In the genomic region with DNA sequence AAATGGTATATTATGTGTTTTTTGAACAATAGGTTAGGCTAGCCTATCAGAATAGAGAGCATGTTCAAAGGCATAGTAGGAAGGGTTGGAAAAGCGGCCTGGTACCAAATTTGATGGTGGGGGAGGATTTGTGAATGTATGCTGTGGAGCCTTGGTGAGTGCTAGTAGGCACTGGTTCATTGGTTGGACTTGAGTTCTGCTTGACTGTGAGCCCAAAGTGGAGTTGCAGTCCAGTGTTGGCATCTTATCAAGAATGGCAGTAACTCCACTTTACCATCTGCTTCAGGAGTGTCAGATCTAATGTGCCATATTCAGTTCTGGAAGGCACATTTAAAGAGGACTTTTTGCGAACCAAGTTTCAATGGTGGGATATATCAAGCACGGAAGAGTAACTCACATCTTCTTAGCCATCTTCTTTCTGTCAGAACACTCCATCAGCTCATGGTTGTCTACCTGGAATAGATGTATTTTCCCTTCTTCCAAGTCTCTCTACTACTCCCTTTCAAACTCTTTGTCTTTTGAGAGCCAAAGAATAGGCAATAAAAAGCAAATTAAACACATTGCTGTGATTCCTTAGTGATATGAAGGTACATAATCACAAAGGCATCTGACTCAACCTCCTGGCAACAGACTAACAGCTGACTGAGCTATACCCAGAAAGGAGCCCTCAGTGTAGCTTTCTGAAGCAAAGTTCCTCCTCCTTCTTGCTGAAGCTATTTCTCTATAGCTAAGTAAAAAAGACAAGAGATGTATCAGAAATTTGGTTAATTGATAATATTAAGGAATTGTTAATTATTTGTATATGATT, we compare ENCODE assay signal across 11 cellular contexts. TPM values are rescaled to one million over a fixed set of nuclear protein-coding genes. Genes with fewer than 3 reads are reported as not detected.
DNase-seq lines count a peak whose midpoint lies in the region; ATAC-seq and TF ChIP-seq lines count a peak whose summit lies in the region.
"Had no signal": no experiment of that assay in that cellular context is flagged by ENCODE, and none has a peak within 500 bp of the region (broad histone marks: within the 10 kb centered on the region; RNA-seq: fewer than 3 reads in every experiment).

No MANE protein-coding gene starts in this region.

- peaks cover 17 to 32% of the 10 kb centered on the region in 2 experiments for H3K4me1 ChIP-seq in SK-N-SH (ENCODE audit: control insufficient read depth in 1 of 2, insufficient read depth in 2 of 2, low read depth in 1 of 2, low read length in 1 of 2)
- H3K4me1 ChIP-seq in upper lobe of left lung: peaks cover 15 to 38% (median 31%) of the 10 kb centered on the region in 4 donors

- peaks cover 87% of the 10 kb centered on the region for H3K4me1 Mint-ChIP-seq in activated T-cell treated with anti-CD3 and anti-CD28 coated beads, Interleukin-2, amount 50 U/mL, for 24 hours (ENCODE audit: low read depth)
- peaks cover 16 to 22% of the 10 kb centered on the region in 2 donors for H3K4me1 Mint-ChIP-seq in natural killer cell treated with Interleukin-12 subunit alpha and Interleukin-12 subunit beta and Interleukin-15 and Interleukin-18, amount 100 ng/mL, for 72 hours (ENCODE audit: low read depth in 2 of 2)

- 96% methylated on average over 3 of the region's 3 CpGs for WGBS in SK-N-SH (ENCODE audit: low lambda C conversion rate)
- WGBS in upper lobe of left lung, 2 donors: 94 to 97% methylated on average over 3 of the region's 3 CpGs

- H3K9me2 ChIP-seq in SK-N-SH: no peaks in the 10 kb centered on the region; the same call in 1 of the 2 replicates

- H3K27me3 ChIP-seq in SK-N-SH (ENCODE audit: insufficient read depth) (no peaks in the 10 kb centered on the region), upper lobe of left lung (no peaks in the 10 kb centered on the region)
- H3K27me3 ChIP-seq: right lobe of liver had no signal

- H3K4me2 ChIP-seq in SK-N-SH: peak overlapping the region; percentile 42

- TF ChIP-seq POLR2A in erythroblast (IDR thresholded peaks at IDR 0.05; ENCODE audit: low read length): no peak
- no peak for TF ChIP-seq POLR2A in upper lobe of left lung (IDR thresholded peaks at IDR 0.05)

- TF ChIP-seq EP300 in SK-N-SH (IDR thresholded peaks at IDR 0.05; ENCODE audit: borderline replicate concordance in 1 of 2, low read depth in 1 of 2, low read length in 1 of 2) (no peak), upper lobe of left lung (IDR thresholded peaks at IDR 0.05) (no peak)

- no peak overlapping the region for H3K9ac ChIP-seq in SK-N-SH

- H4K20me1 ChIP-seq in SK-N-SH (ENCODE audit: insufficient read depth): no peaks in the 10 kb centered on the region; the same call in 1 of the 2 replicates

- TF ChIP-seq CTCF in SK-N-SH (IDR thresholded peaks at IDR 0.05) (no peak), upper lobe of left lung (IDR thresholded peaks at IDR 0.05) (no peak)

- H3K27me3 Mint-ChIP-seq in activated T-cell treated with anti-CD3 and anti-CD28 coated beads, Interleukin-2, amount 50 U/mL, for 24 hours: no peaks in the 10 kb centered on the region
- no peaks in the 10 kb centered on the region for H3K27me3 Mint-ChIP-seq in natural killer cell treated with Interleukin-12 subunit alpha and Interleukin-12 subunit beta and Interleukin-15 and Interleukin-18, amount 100 ng/mL, for 72 hours
- H3K27me3 Mint-ChIP-seq: effector memory CD8-positive, alpha-beta T cell had no signal

- peak overlapping the region; percentile 99 for H3K27ac Mint-ChIP-seq in activated T-cell treated with anti-CD3 and anti-CD28 coated beads, Interleukin-2, amount 50 U/mL, for 24 hours
- peak overlapping the region in 1 of 2 donors; percentile 0 for H3K27ac Mint-ChIP-seq in natural killer cell treated with Interleukin-12 subunit alpha and Interleukin-12 subunit beta and Interleukin-15 and Interleukin-18, amount 100 ng/mL, for 72 hours
- H3K27ac Mint-ChIP-seq: effector memory CD8-positive, alpha-beta T cell had no signal

- H3K36me3 Mint-ChIP-seq in activated T-cell treated with anti-CD3 and anti-CD28 coated beads, Interleukin-2, amount 50 U/mL, for 24 hours (ENCODE audit: low read depth): peaks cover 85% of the 10 kb centered on the region
- no peaks in the 10 kb centered on the region for H3K36me3 Mint-ChIP-seq in natural killer cell treated with Interleukin-12 subunit alpha and Interleukin-12 subunit beta and Interleukin-15 and Interleukin-18, amount 100 ng/mL, for 72 hours

- H3K9me3 ChIP-seq in SK-N-SH (no peaks in the 10 kb centered on the region), upper lobe of left lung (no peaks in the 10 kb centered on the region)
- H3K9me3 ChIP-seq: right lobe of liver had no signal

- H3K4me3 ChIP-seq in SK-N-SH (ENCODE audit: low read depth in 2 of 2, low read length in 1 of 2): no peak overlapping the region
- H3K4me3 ChIP-seq in upper lobe of left lung: no peak overlapping the region
- H3K4me3 ChIP-seq: right lobe of liver had no signal

- peak overlapping the region; percentile 53 to 75; a peak in 3 of 4 replicates for H3K27ac ChIP-seq in SK-N-SH (ENCODE audit: low read depth in 2 of 2, low read length in 1 of 2)
- no peak overlapping the region for H3K27ac ChIP-seq in upper lobe of left lung
- H3K27ac ChIP-seq: right lobe of liver had no signal

- H2AFZ ChIP-seq in SK-N-SH (ENCODE audit: low read depth): no peak overlapping the region

- H3K4me3 Mint-ChIP-seq in activated T-cell treated with anti-CD3 and anti-CD28 coated beads, Interleukin-2, amount 50 U/mL, for 24 hours: peak overlapping the region; percentile 60
- H3K4me3 Mint-ChIP-seq in natural killer cell treated with Interleukin-12 subunit alpha and Interleukin-12 subunit beta and Interleukin-15 and Interleukin-18, amount 100 ng/mL, for 72 hours: no peak overlapping the region
- H3K4me3 Mint-ChIP-seq: effector memory CD8-positive, alpha-beta T cell had no signal

- H3F3A ChIP-seq in SK-N-SH (replicated peaks; ENCODE audit: insufficient read depth): peaks cover 20% of the 10 kb centered on the region

- no peaks in the 10 kb centered on the region for H3K36me3 ChIP-seq in SK-N-SH (replicated peaks in 1 of 2; ENCODE audit: control insufficient read depth in 1 of 2, insufficient read depth in 2 of 2, low read length in 1 of 2)
- H3K36me3 ChIP-seq in upper lobe of left lung: no peaks in the 10 kb centered on the region
- H3K36me3 ChIP-seq: right lobe of liver had no signal

- CTCF ChIA-PET in SK-N-SH (lab: Yijun Ruan, JAX): no interaction called here

- POLR2A ChIA-PET in SK-N-SH (lab: Yijun Ruan, JAX): interaction anchor here (0.6 kb wide), 1 partner anchor 28 kb away, joined by 3 read pairs; no protein-coding TSS in a partner anchor

- TF ChIP-seq RAD21 in SK-N-SH (IDR thresholded peaks at IDR 0.05; ENCODE audit: low read length): no peak

- ATAC-seq in stimulated activated naive CD8-positive, alpha-beta T cell treated with anti-CD3 and anti-CD28 coated beads, Interleukin-15, Interleukin-2, amounts not matched to agents 100 U/mL and 50 U/mL, for 24 hours: peak; percentile 27
- ATAC-seq in upper lobe of left lung (ENCODE audit: low FRiP score in 2 of 2): no peak
- ATAC-seq in natural killer cell treated with Interleukin-12 subunit alpha and Interleukin-12 subunit beta and Interleukin-15 and Interleukin-18, amount 100 ng/mL, for 72 hours: no peak
- ATAC-seq: effector memory CD8-positive, alpha-beta T cell had no signal

- H3K79me2 ChIP-seq in SK-N-SH (ENCODE audit: insufficient read depth): no peaks in the 10 kb centered on the region

- no peak for DNase-seq in activated T-cell treated with anti-CD3 and anti-CD28 coated beads, Interleukin-2, amount 50 U/mL, for 24 hours
- no peak for DNase-seq in activated T-cell treated with anti-CD3 and anti-CD28 coated beads for 4 hours
- no peak for DNase-seq in SK-N-SH
- DNase-seq in erythroblast (lab: John Stamatoyannopoulos, UW): peak; percentile 45 to 50
- no peak for DNase-seq in stimulated activated naive CD8-positive, alpha-beta T cell treated with anti-CD3 and anti-CD28 coated beads, Interleukin-15, Interleukin-2, amounts not matched to agents 100 U/mL and 50 U/mL, for 24 hours
- DNase-seq in upper lobe of left lung: no peak
- DNase-seq in natural killer cell treated with Interleukin-12 subunit alpha and Interleukin-12 subunit beta and Interleukin-15 and Interleukin-18, amount 100 ng/mL, for 72 hours (ENCODE audit: low spot score): no peak
- DNase-seq in SK-N-DZ (ENCODE audit: low spot score): no peak
- DNase-seq: effector memory CD8-positive, alpha-beta T cell; right lobe of liver; SHP77 had no signal

- no peaks in the 10 kb centered on the region for H3K9me3 Mint-ChIP-seq in activated T-cell treated with anti-CD3 and anti-CD28 coated beads, Interleukin-2, amount 50 U/mL, for 24 hours
- H3K9me3 Mint-ChIP-seq in natural killer cell treated with Interleukin-12 subunit alpha and Interleukin-12 subunit beta and Interleukin-15 and Interleukin-18, amount 100 ng/mL, for 72 hours: no peaks in the 10 kb centered on the region
- H3K9me3 Mint-ChIP-seq: effector memory CD8-positive, alpha-beta T cell had no signal

TF ChIP-seq in SK-N-SH, 30 proteins besides CTCF, POLR2A, EP300 and RAD21:
- TF ChIP-seq RFX5 (IDR thresholded peaks at IDR 0.05; ENCODE audit: low read length): no peak
- TF ChIP-seq, protein P1, sequence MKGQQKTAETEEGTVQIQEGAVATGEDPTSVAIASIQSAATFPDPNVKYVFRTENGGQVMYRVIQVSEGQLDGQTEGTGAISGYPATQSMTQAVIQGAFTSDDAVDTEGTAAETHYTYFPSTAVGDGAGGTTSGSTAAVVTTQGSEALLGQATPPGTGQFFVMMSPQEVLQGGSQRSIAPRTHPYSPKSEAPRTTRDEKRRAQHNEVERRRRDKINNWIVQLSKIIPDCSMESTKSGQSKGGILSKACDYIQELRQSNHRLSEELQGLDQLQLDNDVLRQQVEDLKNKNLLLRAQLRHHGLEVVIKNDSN (IDR thresholded peaks at IDR 0.05; ENCODE audit: borderline replicate concordance, low read depth): no peak
- TF ChIP-seq JUND (IDR thresholded peaks at IDR 0.05): peak; percentile 21; the same call in 1 of the 2 replicates
- TF ChIP-seq FOSL2 (IDR thresholded peaks at IDR 0.05; ENCODE audit: borderline replicate concordance, low read depth): peak; percentile 5; the same call in 1 of the 2 replicates
- TF ChIP-seq, protein P2, sequence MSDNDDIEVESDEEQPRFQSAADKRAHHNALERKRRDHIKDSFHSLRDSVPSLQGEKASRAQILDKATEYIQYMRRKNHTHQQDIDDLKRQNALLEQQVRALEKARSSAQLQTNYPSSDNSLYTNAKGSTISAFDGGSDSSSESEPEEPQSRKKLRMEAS (IDR thresholded peaks at IDR 0.05; ENCODE audit: low read depth): no peak
- peak; percentile 51 for TF ChIP-seq TCF12 (IDR thresholded peaks at IDR 0.05)

RNA-seq across cellular contexts. Expression of a gene that starts 21.7 kb away (rescaled TPM):
- polyA plus RNA-seq in SK-N-SH (2012; rRNA removed): 3.7 and 5.2 TPM in 2 replicates
- polyA plus RNA-seq in SK-N-SH (2012; cell fraction: cytosol; rRNA removed): 4.5 and 5.8 TPM in 2 replicates
- polyA plus RNA-seq in SK-N-SH (2012; cell fraction: nucleus; rRNA removed): 2.7 and 4.4 TPM in 2 replicates
- total RNA-seq in upper lobe of left lung: 10 to 100 TPM in 4 of 6 donors, 1 to 10 TPM in 2; 7.1 to 20.2 (median 14.8) TPM
- 10 to 100 TPM; 11.1 to 15.3 TPM for total RNA-seq in natural killer cell treated with Interleukin-12 subunit alpha and Interleukin-12 subunit beta and Interleukin-15 and Interleukin-18, amount 100 ng/mL, for 72 hours
- polyA plus RNA-seq in SK-N-DZ (2014; cell fraction: cytosol; rRNA removed): 11.2 and 16.4 TPM in 2 replicates
- 4.1 and 4.6 TPM in 2 replicates for polyA plus RNA-seq in SK-N-DZ (2014; cell fraction: nucleus; rRNA removed)

Comparison
In these comparisons a context has a peak if more than half of its experiments do, and no peak if none do; other contexts are left out.
1. DNase-seq: peak in erythroblast (2 of 2); none in activated T-cell treated with anti-CD3 and anti-CD28 coated beads, Interleukin-2, amount 50 U/mL, for 24 hours (single experiment), activated T-cell treated with anti-CD3 and anti-CD28 coated beads for 4 hours (single experiment), SK-N-SH (single experiment), stimulated activated naive CD8-positive, alpha-beta T cell treated with anti-CD3 and anti-CD28 coated beads, Interleukin-15, Interleukin-2, amounts not matched to agents 100 U/mL and 50 U/mL, for 24 hours (single experiment), upper lobe of left lung (0 of 2), natural killer cell treated with Interleukin-12 subunit alpha and Interleukin-12 subunit beta and Interleukin-15 and Interleukin-18, amount 100 ng/mL, for 72 hours (single experiment) and SK-N-DZ (single experiment).
2. H3K27ac ChIP-seq: peak in SK-N-SH (2 of 2); none in upper lobe of left lung (0 of 4).